Comparison of ENCODE assay signal across 8 cellular contexts in the genomic region with DNA sequence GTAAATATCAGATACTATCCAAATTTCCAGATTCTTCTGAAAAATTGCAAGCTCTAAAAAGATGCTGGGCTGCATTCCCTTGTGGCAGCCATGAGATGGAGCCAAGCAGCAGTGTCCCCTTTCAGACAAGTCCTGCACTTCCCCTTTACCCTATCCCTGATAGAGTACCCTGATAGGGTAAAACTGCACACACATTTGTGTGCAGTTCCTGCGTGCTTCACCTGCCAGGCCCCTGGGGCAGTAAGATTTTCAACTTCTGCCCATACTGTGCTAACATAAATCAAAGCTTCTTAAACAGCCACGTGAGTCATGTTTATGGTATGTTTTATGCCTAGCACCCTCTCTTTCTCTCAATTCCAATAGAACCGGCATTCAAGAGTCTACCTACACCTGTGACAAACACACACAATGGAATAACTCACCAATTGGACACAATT. TPM values are rescaled to one million over a fixed set of nuclear protein-coding genes. Genes with fewer than 3 reads are reported as not detected.
A peak's percentile ranks its signal among the peaks of the same experiment; 100 is the strongest.
DNase-seq lines count a peak whose midpoint lies in the region; TF ChIP-seq lines count a peak whose summit lies in the region.

No MANE protein-coding gene starts in this region.

- no peaks in the 10 kb centered on the region for H3K27me3 Mint-ChIP-seq in activated naive CD8-positive, alpha-beta T cell treated with anti-CD3 and anti-CD28 coated beads for 36 hours

- intact Hi-C loops in left ventricle myocardium inferior (cut with micrococcal nuclease) (no loop called here), uterus (cut with DNase I; ENCODE audit: low total_unique reads) (no loop called here), spleen (cut with DNase I; ENCODE audit: low total_unique reads) (no loop called here)

- no peaks in the 10 kb centered on the region for H3K9me3 ChIP-seq in left ventricle myocardium inferior (replicated peaks)
- no peaks in the 10 kb centered on the region for H3K9me3 ChIP-seq in uterus
- H3K9me3 ChIP-seq in spleen = no peaks in the 10 kb centered on the region

- H3K4me3 Mint-ChIP-seq in activated naive CD8-positive, alpha-beta T cell treated with anti-CD3 and anti-CD28 coated beads for 36 hours = no peak overlapping the region

- H3K27me3 ChIP-seq in left ventricle myocardium inferior (ENCODE audit: low read depth) (no peaks in the 10 kb centered on the region), uterus (no peaks in the 10 kb centered on the region), spleen (replicated peaks in 1 of 7) (no peaks in the 10 kb centered on the region)

- H3K4me3 ChIP-seq in left ventricle myocardium inferior = no peak overlapping the region
- H3K4me3 ChIP-seq in uterus = no peak overlapping the region
- H3K4me3 ChIP-seq in spleen = no peak overlapping the region

- 44 to 55% (median 49%) methylated on average over 3 of the region's 3 CpGs for WGBS in spleen, 5 donors

- TF ChIP-seq POLR2A in uterus (IDR thresholded peaks at IDR 0.05) = no peak
- no peak for TF ChIP-seq POLR2A in spleen (IDR thresholded peaks at IDR 0.05)

- DNase-seq in HCEC 1CT (peak; percentile 62), SK-N-DZ (ENCODE audit: low spot score) (peak; percentile 22), left ventricle myocardium inferior (no peak), uterus (no peak), spleen (no peak), NCI-H2029 (lab: John Stamatoyannopoulos, UW) (no peak)
- DNase-seq in activated naive CD8-positive, alpha-beta T cell treated with anti-CD3 and anti-CD28 coated beads for 36 hours = no peak

- H3K27ac Mint-ChIP-seq in activated naive CD8-positive, alpha-beta T cell treated with anti-CD3 and anti-CD28 coated beads for 36 hours = no peak overlapping the region

- TF ChIP-seq CTCF in 22Rv1 (IDR thresholded peaks at IDR 0.05) = peak; percentile 27
- TF ChIP-seq CTCF in left ventricle myocardium inferior (IDR thresholded peaks at IDR 0.05; ENCODE audit: borderline replicate concordance) = peak; percentile 61
- peak in 1 of 4 experiments; percentile 18 for TF ChIP-seq CTCF in uterus (IDR thresholded peaks at IDR 0.05)
- TF ChIP-seq CTCF in spleen (IDR thresholded peaks at IDR 0.05 in 8 of 11, conservative IDR thresholded peaks at IDR 0.05 in 3 of 11) = peak in 3 of 11 experiments; percentile 18 to 27 (median 19)

- no peaks in the 10 kb centered on the region for H3K36me3 Mint-ChIP-seq in activated naive CD8-positive, alpha-beta T cell treated with anti-CD3 and anti-CD28 coated beads for 36 hours

- no peaks in the 10 kb centered on the region for H3K36me3 ChIP-seq in left ventricle myocardium inferior
- no peaks in the 10 kb centered on the region for H3K36me3 ChIP-seq in uterus
- H3K36me3 ChIP-seq in spleen = no peaks in the 10 kb centered on the region

- H3K4me1 ChIP-seq in left ventricle myocardium inferior (peaks cover 36% of the 10 kb centered on the region), uterus (no peaks in the 10 kb centered on the region), spleen (peaks cover 0 to 3% (median 0%) of the 10 kb centered on the region in 6 donors)

- peaks cover 10% of the 10 kb centered on the region for H3K4me1 Mint-ChIP-seq in activated naive CD8-positive, alpha-beta T cell treated with anti-CD3 and anti-CD28 coated beads for 36 hours

- H3K9me3 Mint-ChIP-seq in activated naive CD8-positive, alpha-beta T cell treated with anti-CD3 and anti-CD28 coated beads for 36 hours = no peaks in the 10 kb centered on the region

- H3K27ac ChIP-seq in 22Rv1 = no peak overlapping the region
- peak overlapping the region; percentile 16 for H3K27ac ChIP-seq in left ventricle myocardium inferior (replicated peaks)
- no peak overlapping the region for H3K27ac ChIP-seq in uterus
- no peak overlapping the region for H3K27ac ChIP-seq in spleen

RNA-seq across cellular contexts. Expression of a gene that starts 52.2 kb away (rescaled TPM):
- polyA plus RNA-seq in SK-N-DZ (2014; cell fraction: cytosol; rRNA removed) = 18.7 and 19.6 TPM in 2 replicates
- 9.8 and 13.9 TPM in 2 replicates for polyA plus RNA-seq in SK-N-DZ (2014; cell fraction: nucleus; rRNA removed)
- total RNA-seq in left ventricle myocardium inferior = 7.4 TPM
- 10 to 100 TPM in 3 of 4 donors, 1 to 10 TPM in 1; 7.7 to 38.2 (median 29.4) TPM for total RNA-seq in uterus
- total RNA-seq in spleen = 10 to 100 TPM; 17.3 to 23.7 (median 20.4) TPM
- polyA plus RNA-seq in spleen = 10 to 100 TPM in 2 of 3 donors, 1 to 10 TPM in 1; 9.3 to 13.6 (median 11.4) TPM
- 10 to 100 TPM; 15.0 to 16.5 TPM for total RNA-seq in activated naive CD8-positive, alpha-beta T cell treated with anti-CD3 and anti-CD28 coated beads for 36 hours

Comparison
In these comparisons a context has a peak if more than half of its experiments do, and no peak if none do; other contexts are left out.
1. DNase-seq: peak in HCEC 1CT (single experiment) and SK-N-DZ (single experiment); none in left ventricle myocardium inferior (single experiment), uterus (0 of 2), spleen (single experiment), activated naive CD8-positive, alpha-beta T cell treated with anti-CD3 and anti-CD28 coated beads for 36 hours (single experiment) and NCI-H2029 (single experiment).